Comparison of ENCODE assay signal across 23 cellular contexts in the genomic region with DNA sequence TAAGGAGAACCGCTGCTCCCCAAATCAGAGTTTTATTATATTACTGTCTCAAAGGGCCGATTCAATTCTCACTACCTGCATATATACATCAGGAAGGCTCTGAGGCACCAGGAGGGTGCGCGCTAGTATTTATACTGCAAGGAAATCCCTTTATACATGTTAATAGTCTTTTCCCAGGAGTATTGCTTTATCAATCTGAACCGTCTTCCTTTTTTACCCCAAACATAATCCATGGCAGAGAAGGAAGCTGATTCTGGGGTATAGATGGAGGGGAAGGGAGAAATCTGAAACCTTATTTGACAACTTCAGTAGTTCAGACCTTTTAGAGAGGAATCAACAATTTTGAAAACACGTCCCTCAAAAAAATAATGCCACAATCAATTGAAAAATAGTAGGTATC. TPM values are rescaled to one million over a fixed set of nuclear protein-coding genes. Genes with fewer than 3 reads are reported as not detected.
DNase-seq lines count a peak whose midpoint lies in the region; ATAC-seq, FAIRE-seq and TF ChIP-seq lines count a peak whose summit lies in the region.
"Had no signal": no experiment of that assay in that cellular context is flagged by ENCODE, and none has a peak within 500 bp of the region (broad histone marks: within the 10 kb centered on the region; RNA-seq: fewer than 3 reads in every experiment).

A gene with protein sequence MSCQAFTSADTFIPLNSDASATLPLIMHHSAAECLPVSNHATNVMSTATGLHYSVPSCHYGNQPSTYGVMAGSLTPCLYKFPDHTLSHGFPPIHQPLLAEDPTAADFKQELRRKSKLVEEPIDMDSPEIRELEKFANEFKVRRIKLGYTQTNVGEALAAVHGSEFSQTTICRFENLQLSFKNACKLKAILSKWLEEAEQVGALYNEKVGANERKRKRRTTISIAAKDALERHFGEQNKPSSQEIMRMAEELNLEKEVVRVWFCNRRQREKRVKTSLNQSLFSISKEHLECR (minus strand): TSS at position 101 of the 400 bp plus-strand sequence. CDS start 122 bp downstream, outside the sequence.

- POLR2A ChIA-PET in K562 (lab: Yijun Ruan, JAX): no interaction called here

- H3K9ac ChIP-seq in K562 (ENCODE audit: insufficient read depth in 1 of 2, low read depth in 2 of 2, low read length in 2 of 2): no peak within 1 kb of the TSS

- in situ Hi-C loops in K562 (cut with MboI): no loop called here

- TF ChIP-seq CTCF in K562 (IDR thresholded peaks at IDR 0.05 in 2 of 3, conservative IDR thresholded peaks at IDR 0.05 in 1 of 3; ENCODE audit: insufficient read depth in 2 of 3, low read depth in 1 of 3, low read length in 3 of 3): no peak

- ATAC-seq in K562 (no peak), GM18873 (IDR thresholded peaks at IDR 0.05; ENCODE audit: low FRiP score, unreplicated experiment) (no peak)

- H3K27me3 ChIP-seq in K562 (ENCODE audit: control insufficient read depth in 2 of 2, insufficient read depth in 2 of 2, low read length in 2 of 2): no peaks in the 10 kb centered on the region
- no peaks in the 10 kb centered on the region for H3K27me3 ChIP-seq in neuron (ENCODE audit: insufficient read depth, low read length)

- WGBS in K562 (ENCODE audit: insufficient coverage, low coverage, missing lambda C conversion rate): 15% methylated on average over 6 of the region's 6 CpGs

- no peak within 1 kb of the TSS for H3K27ac ChIP-seq in K562 (ENCODE audit: extremely low read depth, low read depth, low read length)
- H3K27ac ChIP-seq: 22Rv1 had no signal

- DNase-seq in NCI-H82 (lab: John Stamatoyannopoulos, UW) (peak; percentile 39), NCI-H82 treated with DMSO at 0.1 percent for 48 hours (lab: John Stamatoyannopoulos, UW; ENCODE audit: unreplicated experiment) (no peak), K562 (ENCODE audit: extremely low read depth in 1 of 4, low spot score in 3 of 4) (no peak), activated T-cell treated with anti-CD3 and anti-CD28 coated beads for 4 hours (no peak)
- DNase-seq: ACHN; C1 segment of cervical spinal cord; Calu3; CD4-positive, alpha-beta memory T cell; COR-L47; DMS53; DMS79 treated with DMSO at 0.1 percent for 48 hours; GF-D8; GOT3; H7; HCEC 1CT had no signal

- H4K20me1 ChIP-seq in K562 (replicated peaks; ENCODE audit: control insufficient read depth, insufficient read depth, low read length): no peaks in the 10 kb centered on the region

- FAIRE-seq in K562 (lab: Jason Lieb, UNC): no peak
- FAIRE-seq: GM12891, GM18507 had no signal

- H3K36me3 ChIP-seq in K562 (ENCODE audit: control insufficient read depth, insufficient read depth, low read length) (no peaks in the 10 kb centered on the region), neuron (ENCODE audit: insufficient read depth, low read length) (no peaks in the 10 kb centered on the region)

- no TSS peak for BruUV-seq in K562 (replicated peaks; lab: Mats Ljungman, UMichigan)

- H3K9me3 ChIP-seq in K562 (replicated peaks; ENCODE audit: control insufficient read depth, insufficient read depth, low read depth, low read length) (no peaks in the 10 kb centered on the region), neuron (ENCODE audit: low read length) (no peaks in the 10 kb centered on the region)

- CTCF ChIA-PET in K562 (lab: Yijun Ruan, JAX; ENCODE audit: low intra/inter-chr PET ratio): no interaction called here

- no peak for TF ChIP-seq POLR2A in K562 (conservative IDR thresholded peaks at IDR 0.05)

- intact Hi-C loops in K562 (cut with micrococcal nuclease): no loop called here

- H3K9me1 ChIP-seq in K562 (ENCODE audit: control insufficient read depth, insufficient read depth, low read length): no peaks in the 10 kb centered on the region

- no peak within 1 kb of the TSS for H3K4me3 ChIP-seq in K562
- no peak within 1 kb of the TSS for H3K4me3 ChIP-seq in neuron (ENCODE audit: low read length)

- H2AFZ ChIP-seq in K562 (ENCODE audit: low read depth, low read length): peak within 1 kb of the TSS; percentile 21; the same call in 1 of the 2 replicates
- H2AFZ ChIP-seq in neuron (ENCODE audit: low read depth, low read length): peak within 1 kb of the TSS; percentile 43

- no peaks in the 10 kb centered on the region for H3K79me2 ChIP-seq in K562 (ENCODE audit: control insufficient read depth, insufficient read depth, low read length)

- no peak within 1 kb of the TSS for H3K4me2 ChIP-seq in K562 (ENCODE audit: insufficient read depth, low read length)

- no peak for TF ChIP-seq RAD21 in K562 (CRISPR knock-in tag; conservative IDR thresholded peaks at IDR 0.05 in 1 of 2, IDR thresholded peaks at IDR 0.05 in 1 of 2)

- TF ChIP-seq EP300 in K562 (IDR thresholded peaks at IDR 0.05; ENCODE audit: low read length): no peak

- H3K4me1 ChIP-seq in K562 (replicated peaks in 1 of 2; ENCODE audit: control insufficient read depth in 2 of 2, insufficient read depth in 2 of 2, low read length in 2 of 2) (no peaks in the 10 kb centered on the region), neuron (ENCODE audit: insufficient read depth, low read length) (no peaks in the 10 kb centered on the region)

TF ChIP-seq in K562, 482 proteins besides CTCF, POLR2A, EP300 and RAD21:
- TF ChIP-seq DPF2 (IDR thresholded peaks at IDR 0.05) (no peak), RB1 (IDR thresholded peaks at IDR 0.05; ENCODE audit: low read depth) (no peak), NR4A1 (CRISPR knock-in tag; IDR thresholded peaks at IDR 0.05) (no peak), NR4A1 (tag; IDR thresholded peaks at IDR 0.05) (no peak), PYGO2 (tag; IDR thresholded peaks at IDR 0.05) (no peak)
TF ChIP-seq in K562: peak in this region for 0.

RNA-seq across cellular contexts. Expression of the gene that starts here (rescaled TPM):
- not detected in 2 replicates for total RNA-seq in K562 (2011; cell fraction: chromatin; rRNA removed; ENCODE audit: low replicate concordance)
- total RNA-seq in K562 (2011; cell fraction: nucleolus; rRNA removed): not detected in 2 replicates
- not detected in 2 replicates for total RNA-seq in K562 (2011; cell fraction: nucleoplasm; rRNA removed)
- total RNA-seq in K562 (2014; rRNA removed) (not detected in 2 replicates), K562 (2014; rRNA removed; fragmentation: Illumina TruSeq; extraction: Trizol) (not detected in 2 replicates), K562 (2015; rRNA removed; fragmentation: Illumina TruSeq; extraction: Trizol) (not detected in 2 replicates), K562 (2021) (not detected in 2 replicates)
- polyA plus RNA-seq in K562 (2011; rRNA removed) (not detected in 2 replicates), K562 (2014; fragmentation: Illumina TruSeq; extraction: Trizol) (not detected in 2 replicates), K562 (2014; fragmentation: Nextera tagmentation; extraction: Ambion mirVana) (not detected), K562 (2014; rRNA removed) (not detected in 2 replicates)
- polyA plus RNA-seq in K562 (2011; cell fraction: cytosol; rRNA removed): not detected in 2 replicates
- not detected in 2 replicates for polyA plus RNA-seq in K562 (2011; cell fraction: nucleus; rRNA removed)
- not detected in 2 replicates for polyA plus RNA-seq in K562 (2012)
- polyA minus RNA-seq in K562 (2011; rRNA and poly(A)+ RNA removed): not detected in 2 replicates
- polyA minus RNA-seq in K562 (2011; cell fraction: cytosol; rRNA and poly(A)+ RNA removed): not detected in 2 replicates
- polyA minus RNA-seq in K562 (2011; cell fraction: nucleus; rRNA and poly(A)+ RNA removed): not detected in 2 replicates
- total RNA-seq: Calu3; CD4-positive, alpha-beta memory T cell; Daoy; G401; H7 had no signal
- polyA plus RNA-seq: BJ; CD4-positive, alpha-beta memory T cell had no signal
